14 cellular contexts compared by ENCODE assay signal in the genomic region with DNA sequence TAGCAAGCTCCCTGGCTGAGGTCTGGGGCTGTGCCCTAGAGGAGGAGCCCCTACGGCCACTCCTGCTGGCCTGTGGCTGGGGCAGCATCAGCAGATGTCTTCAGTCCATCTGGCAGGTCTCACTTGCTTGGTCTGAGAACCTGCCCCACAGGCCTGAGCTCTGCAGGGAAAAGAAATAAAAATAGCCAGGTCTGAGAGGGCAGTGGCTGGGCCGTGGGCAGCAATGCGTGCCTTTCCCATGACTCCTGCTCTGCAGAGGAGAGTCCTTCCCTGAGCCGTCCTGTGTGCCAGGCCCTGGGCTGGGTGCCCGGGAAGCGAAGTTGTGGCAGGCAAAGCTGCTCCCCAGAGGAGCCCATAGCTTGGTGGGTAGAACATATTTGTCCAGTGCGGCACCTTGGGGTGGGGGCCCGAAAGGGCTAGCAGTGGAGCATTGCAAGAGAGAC. TPM values are rescaled to one million over a fixed set of nuclear protein-coding genes. Genes with fewer than 3 reads are reported as not detected.
A peak's percentile ranks its signal among the peaks of the same experiment; 100 is the strongest.
DNase-seq lines count a peak whose midpoint lies in the region; ATAC-seq, FAIRE-seq and TF ChIP-seq lines count a peak whose summit lies in the region.
"Had no signal": no experiment of that assay in that cellular context is flagged by ENCODE, and none has a peak within 500 bp of the region (broad histone marks: within the 10 kb centered on the region; RNA-seq: fewer than 3 reads in every experiment).

No MANE protein-coding gene starts in this region.

- peak overlapping the region; percentile 86 to 88 for H3K27ac ChIP-seq in breast epithelium
- H3K27ac ChIP-seq in pancreas = peak overlapping the region in 1 of 4 donors; percentile 11
- H3K27ac ChIP-seq: upper lobe of left lung, WERI-Rb-1 had no signal

- WGBS in pancreas, 2 donors = 68 to 76% methylated on average over 8 of the region's 8 CpGs

- peaks cover 5 to 20% of the 10 kb centered on the region in 2 donors for H3K4me1 ChIP-seq in breast epithelium
- no peaks in the 10 kb centered on the region for H3K4me1 ChIP-seq in pancreas

- H3K9me3 ChIP-seq in breast epithelium (no peaks in the 10 kb centered on the region), pancreas (no peaks in the 10 kb centered on the region)
- H3K9me3 ChIP-seq: upper lobe of left lung had no signal

- no peak for TF ChIP-seq POLR2A in breast epithelium (IDR thresholded peaks at IDR 0.05)

- ATAC-seq in left ventricle myocardium superior (peak; percentile 91), pancreas (peak; percentile 30 to 54 (median 44))

- H3K36me3 ChIP-seq in breast epithelium = no peaks in the 10 kb centered on the region
- H3K36me3 ChIP-seq in pancreas = no peaks in the 10 kb centered on the region
- H3K36me3 ChIP-seq: upper lobe of left lung, WERI-Rb-1 had no signal

- intact Hi-C loops in breast epithelium (cut with DNase I; ENCODE audit: low total_unique reads) (no loop called here), left ventricle myocardium superior (cut with micrococcal nuclease) (no loop called here), pancreas (cut with DNase I) (no loop called here)

- no peak for TF ChIP-seq CTCF in AG10803 (conservative IDR thresholded peaks at IDR 0.05; ENCODE audit: low read length)
- TF ChIP-seq CTCF in breast epithelium (IDR thresholded peaks at IDR 0.05) = no peak
- no peak for TF ChIP-seq CTCF in pancreas (IDR thresholded peaks at IDR 0.05)
- no peak for TF ChIP-seq CTCF in foreskin fibroblast (IDR thresholded peaks at IDR 0.05; ENCODE audit: low read depth, low read length)

- FAIRE-seq in pancreas (lab: Jason Lieb, UNC) = no peak

- H3K27me3 ChIP-seq in breast epithelium = no peaks in the 10 kb centered on the region
- H3K27me3 ChIP-seq in pancreas = no peaks in the 10 kb centered on the region
- H3K27me3 ChIP-seq: upper lobe of left lung had no signal

- DNase-seq in AG10803 (ENCODE audit: low read depth) (peak; percentile 85), breast epithelium (ENCODE audit: low spot score in 2 of 2) (peak; percentile 79 to 84), left ventricle myocardium superior (peak; percentile 91), pancreas (peak in 2 of 6 donors; percentile 29 to 49), superior temporal gyrus (ENCODE audit: extremely low spot score) (no peak), foreskin fibroblast (no peak), cortex of kidney (lab: John Stamatoyannopoulos, UW) (no peak)
- no peak for DNase-seq in stimulated activated CD4-positive, alpha-beta T cell treated with anti-CD3 and anti-CD28 coated beads, Interleukin-15, amount 100 ng/mL, for 24 hours
- DNase-seq: activated T-cell treated with anti-CD3 and anti-CD28 coated beads for 4 hours, DMS79 treated with DMSO at 0.1 percent for 48 hours, H9, NCI-H187, upper lobe of left lung, WERI-Rb-1 had no signal

- no peak overlapping the region for H3K4me3 ChIP-seq in AG10803 (ENCODE audit: low read length)
- no peak overlapping the region for H3K4me3 ChIP-seq in breast epithelium
- no peak overlapping the region for H3K4me3 ChIP-seq in pancreas
- H3K4me3 ChIP-seq in foreskin fibroblast (ENCODE audit: low read depth in 1 of 2, low read length in 2 of 2) = no peak overlapping the region
- H3K4me3 ChIP-seq: upper lobe of left lung had no signal

RNA-seq across cellular contexts. Expression of a gene that starts 11.3 kb away (rescaled TPM):
- total RNA-seq in breast epithelium (10 to 100 TPM; 31.5 to 40.8 (median 31.7) TPM), left ventricle myocardium superior (79.8 TPM), pancreas (10 to 100 TPM in 2 of 6 donors, 1 to 10 TPM in 4; 7.0 to 12.4 (median 8.9) TPM)
- 1 to 10 TPM; 4.0 to 8.9 TPM for polyA plus RNA-seq in pancreas

RNA-seq across cellular contexts. Expression of a gene that starts 55.3 kb away (rescaled TPM):
- total RNA-seq in breast epithelium (10 to 100 TPM; 18.9 to 23.6 (median 19.8) TPM), left ventricle myocardium superior (7.3 TPM), pancreas (1 to 10 TPM; 3.7 to 7.1 (median 5.1) TPM)
- 1 to 10 TPM; 3.3 to 8.4 TPM for polyA plus RNA-seq in pancreas

Comparison
In these comparisons a context has a peak if more than half of its experiments do, and no peak if none do; other contexts are left out.
1. DNase-seq: peak in AG10803 (single experiment), breast epithelium (2 of 2) and left ventricle myocardium superior (single experiment); none in superior temporal gyrus (single experiment), foreskin fibroblast (0 of 2), stimulated activated CD4-positive, alpha-beta T cell treated with anti-CD3 and anti-CD28 coated beads, Interleukin-15, amount 100 ng/mL, for 24 hours (single experiment) and cortex of kidney (single experiment).